ENCODE assay signal across 8 cellular contexts in the genomic region with DNA sequence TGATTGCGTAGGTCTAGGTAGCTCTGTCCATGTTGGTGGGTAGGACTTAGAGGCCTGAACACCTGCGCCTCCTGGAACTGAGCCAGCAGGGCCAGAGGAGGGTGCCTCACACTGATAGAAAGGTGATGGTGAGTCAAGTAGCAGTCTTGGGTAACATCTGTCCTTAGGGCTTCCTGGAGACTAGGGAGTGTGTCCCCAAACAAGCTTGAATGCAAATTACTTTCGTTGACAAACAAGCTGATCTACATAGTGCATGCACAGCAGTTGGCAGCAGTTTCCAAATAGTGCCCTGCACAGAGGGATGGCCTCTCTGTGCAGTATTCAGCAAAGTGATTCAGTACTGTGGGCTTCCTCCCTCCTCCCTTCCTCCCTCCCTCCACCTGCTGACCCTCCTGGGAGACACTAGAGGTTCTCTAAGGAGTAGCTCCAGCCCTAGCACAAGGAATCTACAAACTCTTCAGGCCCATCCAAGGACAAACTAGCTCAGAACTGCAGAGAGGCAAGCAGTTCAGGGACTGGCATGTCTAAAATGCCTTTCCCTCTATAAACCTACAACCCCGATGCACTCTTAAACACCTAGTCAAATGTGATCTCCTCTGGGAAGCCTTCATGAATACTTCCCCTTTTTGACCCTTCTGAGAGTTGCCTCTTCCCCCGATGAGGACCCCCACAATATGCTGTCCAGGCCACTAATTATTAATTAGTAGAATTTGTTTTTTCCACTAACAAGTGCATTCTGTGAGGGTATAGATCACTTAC.
A peak's percentile ranks its signal among the peaks of the same experiment; 100 is the strongest.
DNase-seq lines count a peak whose midpoint lies in the region; ATAC-seq and TF ChIP-seq lines count a peak whose summit lies in the region.

No MANE protein-coding gene starts in this region.

- no peak overlapping the region for H3K27ac ChIP-seq in heart right ventricle

- H3K36me3 ChIP-seq in heart right ventricle = no peaks in the 10 kb centered on the region

- peaks cover 11% of the 10 kb centered on the region for H3K4me1 Mint-ChIP-seq in WTC11

- no peaks in the 10 kb centered on the region for H3K36me3 Mint-ChIP-seq in WTC11

- DNase-seq in WTC11 (ENCODE audit: low spot score) (no peak), islet precursor cell (no peak), DMS114 treated with DMSO at 0.1 percent for 48 hours (lab: John Stamatoyannopoulos, UW; ENCODE audit: unreplicated experiment) (no peak), heart right ventricle (no peak), HEK293T (ENCODE audit: extremely low spot score) (no peak)

- H3K9me3 Mint-ChIP-seq in WTC11 = no peaks in the 10 kb centered on the region; the same call in 1 of the 2 replicates

- H3K4me3 ChIP-seq in heart right ventricle = no peak overlapping the region

- no peaks in the 10 kb centered on the region for H3K27me3 Mint-ChIP-seq in WTC11 (ENCODE audit: low read depth)

- TF ChIP-seq POLR2A in GM15510 (IDR thresholded peaks at IDR 0.05; ENCODE audit: borderline replicate concordance, extremely low read depth, insufficient read length) = peak; percentile 21

- CTCF ChIA-PET in WTC11 (lab: Charles Lee) = interaction anchor here (0.5 to 0.9 kb wide), 2 partner anchors 328 to 558 kb away, joined by 3 read pairs; no protein-coding TSS in a partner anchor
- CTCF ChIA-PET in HEK293T (lab: Yijun Ruan, JAX) = interaction anchor here (0.6 kb wide), 1 partner anchor 31 kb away, joined by 3 read pairs; no protein-coding TSS in a partner anchor

- H3K27me3 ChIP-seq in heart right ventricle = peaks cover 0 to 28% (median 23%) of the 10 kb centered on the region in 7 donors

- intact Hi-C loops in heart right ventricle (cut with DNase I) = loop anchor here in 1 of 10 donors (10.0 kb wide), 1 partner anchor 1712 kb away; no protein-coding TSS in a partner anchor

- no peak overlapping the region for H3K4me3 Mint-ChIP-seq in WTC11

- H3K4me1 ChIP-seq in heart right ventricle = peaks cover 0 to 10% (median 5%) of the 10 kb centered on the region in 9 donors

- 77 to 79% methylated on average over 5 of the region's 5 CpGs for WGBS in heart right ventricle, 2 donors

- ATAC-seq in GM21423 (IDR thresholded peaks at IDR 0.05; ENCODE audit: unreplicated experiment) (peak; percentile 75), HG03571 (IDR thresholded peaks at IDR 0.05; ENCODE audit: unreplicated experiment) (peak; percentile 75), WTC11 (peak; percentile 30), heart right ventricle (no peak)

- H3K9me3 ChIP-seq in heart right ventricle = no peaks in the 10 kb centered on the region

- no peak overlapping the region for H3K27ac Mint-ChIP-seq in WTC11

- POLR2A ChIA-PET in WTC11 (lab: Charles Lee) = no interaction called here
- POLR2A ChIA-PET in HEK293T (lab: Yijun Ruan, JAX) = no interaction called here

- TF ChIP-seq CTCF in WTC11 (IDR thresholded peaks at IDR 0.05) = no peak
- TF ChIP-seq CTCF in heart right ventricle (IDR thresholded peaks at IDR 0.05) = no peak

TF ChIP-seq in WTC11, 78 proteins besides CTCF, POLR2A, EP300 and RAD21:
- no peak for TF ChIP-seq NFYB (CRISPR knock-in tag; conservative IDR thresholded peaks at IDR 0.05; ENCODE audit: low read depth)
- TF ChIP-seq KAT7 (CRISPR knock-in tag; IDR thresholded peaks at IDR 0.05; ENCODE audit: borderline replicate concordance) = no peak
- TF ChIP-seq, protein P1, sequence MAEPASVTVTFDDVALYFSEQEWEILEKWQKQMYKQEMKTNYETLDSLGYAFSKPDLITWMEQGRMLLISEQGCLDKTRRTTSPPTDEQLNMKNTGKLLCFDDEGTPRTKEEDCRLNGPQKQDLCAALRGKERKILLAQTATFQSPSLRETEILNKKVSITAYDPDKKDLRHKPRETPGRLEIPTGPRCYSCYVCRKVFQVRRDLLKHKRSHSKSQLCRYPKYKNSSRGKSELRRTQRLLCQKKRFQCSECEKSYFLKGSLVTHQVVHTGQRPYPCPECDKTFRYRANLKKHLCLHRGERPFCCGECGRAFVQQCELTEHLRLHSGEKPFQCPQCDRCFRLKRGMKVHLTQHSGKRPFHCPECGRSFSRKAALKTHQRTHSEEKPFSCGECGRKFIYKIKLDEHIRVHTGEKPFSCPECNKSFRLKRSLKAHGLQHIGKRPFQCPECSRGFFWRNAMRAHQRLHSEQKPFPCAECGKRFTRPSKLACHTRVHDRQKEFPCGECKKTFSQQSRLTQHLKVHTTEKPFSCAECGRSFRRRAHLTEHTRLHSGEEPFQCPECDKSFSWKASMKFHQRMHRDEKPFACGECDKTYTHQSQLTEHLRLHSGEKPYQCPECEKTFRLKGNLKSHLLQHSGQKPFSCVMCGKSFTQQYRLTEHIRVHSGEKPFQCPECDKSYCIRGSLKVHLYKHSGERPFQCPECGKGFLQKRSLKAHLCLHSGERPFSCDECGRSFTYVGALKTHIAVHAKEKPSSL (CRISPR knock-in tag; conservative IDR thresholded peaks at IDR 0.05) = no peak
- TF ChIP-seq, protein P2, sequence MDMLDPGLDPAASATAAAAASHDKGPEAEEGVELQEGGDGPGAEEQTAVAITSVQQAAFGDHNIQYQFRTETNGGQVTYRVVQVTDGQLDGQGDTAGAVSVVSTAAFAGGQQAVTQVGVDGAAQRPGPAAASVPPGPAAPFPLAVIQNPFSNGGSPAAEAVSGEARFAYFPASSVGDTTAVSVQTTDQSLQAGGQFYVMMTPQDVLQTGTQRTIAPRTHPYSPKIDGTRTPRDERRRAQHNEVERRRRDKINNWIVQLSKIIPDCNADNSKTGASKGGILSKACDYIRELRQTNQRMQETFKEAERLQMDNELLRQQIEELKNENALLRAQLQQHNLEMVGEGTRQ (CRISPR knock-in tag; IDR thresholded peaks at IDR 0.05) = no peak
- TF ChIP-seq MAX (CRISPR knock-in tag; IDR thresholded peaks at IDR 0.05) = no peak

TF ChIP-seq in HEK293T, 16 proteins besides CTCF, POLR2A, EP300 and RAD21:
- TF ChIP-seq SUZ12 (IDR thresholded peaks at IDR 0.05) = no peak
- TF ChIP-seq BHLHE40 (IDR thresholded peaks at IDR 0.05; ENCODE audit: borderline replicate concordance) = no peak
- no peak for TF ChIP-seq FOXM1 (IDR thresholded peaks at IDR 0.05; ENCODE audit: borderline replicate concordance)
- no peak for TF ChIP-seq LEF1 (IDR thresholded peaks at IDR 0.05; ENCODE audit: borderline replicate concordance)
- no peak for TF ChIP-seq L3MBTL2 (conservative IDR thresholded peaks at IDR 0.05)
- no peak for TF ChIP-seq ELF4 (IDR thresholded peaks at IDR 0.05)
- no peak for TF ChIP-seq ARNT (IDR thresholded peaks at IDR 0.05)

Comparison
In these comparisons a context has a peak if more than half of its experiments do, and no peak if none do; other contexts are left out.
1. ATAC-seq: peak in GM21423 (single experiment), HG03571 (single experiment) and WTC11 (single experiment); none in heart right ventricle (0 of 8).